In the genomic region with DNA sequence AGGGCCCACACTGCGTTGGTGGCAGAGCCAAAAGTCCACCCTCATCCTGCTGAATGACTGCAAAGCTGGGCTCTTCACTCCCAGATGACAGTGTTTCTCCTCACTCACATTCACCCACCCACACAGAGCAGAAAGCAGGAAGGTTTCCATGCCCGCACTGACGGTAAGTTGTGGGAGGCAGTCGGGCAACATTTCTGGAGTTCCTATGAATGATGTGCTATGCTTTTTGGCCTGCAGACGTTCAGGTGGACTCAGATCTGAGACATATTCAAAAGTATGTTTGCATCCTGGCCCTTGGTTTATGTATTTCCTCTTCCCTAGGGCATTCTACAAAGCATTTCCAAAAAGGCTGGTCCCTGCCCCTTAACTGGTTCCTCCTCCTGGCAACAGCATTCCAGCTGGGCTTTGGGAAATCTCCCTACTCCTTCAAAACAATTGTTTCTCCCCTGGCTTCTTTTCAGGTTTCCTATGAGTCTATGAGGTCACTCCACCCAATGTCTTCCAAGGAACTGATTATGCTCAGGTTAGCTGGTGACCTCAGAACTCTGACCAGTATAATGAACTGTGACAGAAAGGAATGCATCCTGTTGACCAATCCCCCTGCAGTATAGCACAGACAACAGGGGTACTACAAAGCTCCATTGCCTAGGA, we compare ENCODE assay signal across 11 cellular contexts. TPM values are rescaled to one million over a fixed set of nuclear protein-coding genes. Genes with fewer than 3 reads are reported as not detected.
A peak's percentile ranks its signal among the peaks of the same experiment; 100 is the strongest.
DNase-seq lines count a peak whose midpoint lies in the region; ATAC-seq, FAIRE-seq and TF ChIP-seq lines count a peak whose summit lies in the region.
"Had no signal": no experiment of that assay in that cellular context is flagged by ENCODE, and none has a peak within 500 bp of the region (broad histone marks: within the 10 kb centered on the region; RNA-seq: fewer than 3 reads in every experiment).

No MANE protein-coding gene starts in this region.

- 5% methylated on average over 5 of the region's 5 CpGs for WGBS in mammary epithelial cell (ENCODE audit: low coverage, missing lambda C conversion rate)
- WGBS in stomach, 5 donors: 20 to 41% (median 34%) methylated on average over 5 of the region's 5 CpGs

- in situ Hi-C loops in mammary epithelial cell (cut with MboI; ENCODE audit: low sequenced_read_pairs in 2 of 2): no loop called here
- in situ Hi-C loops in GM13976 (cut with MboI; ENCODE audit: low sequenced_read_pairs, unreplicated experiment): no loop called here

- TF ChIP-seq POLR2A in H54 (IDR thresholded peaks at IDR 0.05; ENCODE audit: low read depth, low read length) (no peak), stomach (IDR thresholded peaks at IDR 0.05) (no peak)

- H3K36me3 ChIP-seq in mammary epithelial cell (ENCODE audit: insufficient read depth, low read length) (no peaks in the 10 kb centered on the region), left lung (no peaks in the 10 kb centered on the region), stomach (no peaks in the 10 kb centered on the region)

- dilution Hi-C loops in mammary epithelial cell (cut with HindIII; ENCODE audit: low sequenced_read_pairs): no loop called here

- H3K9me3 ChIP-seq in mammary epithelial cell (replicated peaks; ENCODE audit: insufficient read depth, low read length) (no peaks in the 10 kb centered on the region), left lung (no peaks in the 10 kb centered on the region), stomach (no peaks in the 10 kb centered on the region)
- H3K9me3 ChIP-seq: SJSA1 had no signal

- FAIRE-seq in H54 (lab: Jason Lieb, UNC): peak; percentile 73

- H2AFZ ChIP-seq in mammary epithelial cell (ENCODE audit: low read depth, low read length): no peak overlapping the region

- no peak for TF ChIP-seq EP300 in stomach (IDR thresholded peaks at IDR 0.05)

- TF ChIP-seq CTCF in mammary epithelial cell (conservative IDR thresholded peaks at IDR 0.05 in 1 of 2, IDR thresholded peaks at IDR 0.05 in 1 of 2; ENCODE audit: extremely low read depth in 1 of 2, insufficient read depth in 1 of 2, low read depth in 1 of 2, low read length in 2 of 2) (no peak), left lung (IDR thresholded peaks at IDR 0.05) (no peak), stomach (IDR thresholded peaks at IDR 0.05) (no peak), GM13976 (IDR thresholded peaks at IDR 0.05; ENCODE audit: borderline replicate concordance, control extremely low read depth, extremely low read depth, insufficient read depth, missing control alignments) (no peak)

- peak overlapping the region; percentile 59 for H3K4me2 ChIP-seq in mammary epithelial cell (ENCODE audit: insufficient read depth, low read depth, low read length)

- peak overlapping the region; percentile 60 for H3K27ac ChIP-seq in mammary epithelial cell (ENCODE audit: insufficient read depth, low read depth, low read length)
- peak overlapping the region; percentile 4 to 74 for H3K27ac ChIP-seq in left lung
- peak overlapping the region; percentile 45 to 73 (median 61) for H3K27ac ChIP-seq in stomach
- H3K27ac ChIP-seq: SJSA1 had no signal

- H3K4me3 ChIP-seq in mammary epithelial cell (replicated peaks in 1 of 3; ENCODE audit: insufficient read depth in 1 of 3, low read depth in 2 of 3, low read length in 3 of 3) (no peak overlapping the region), left lung (no peak overlapping the region), stomach (no peak overlapping the region)
- H3K4me3 ChIP-seq: SJSA1 had no signal

- CTCF ChIA-PET in mammary epithelial cell (lab: Charles Lee; ENCODE audit: low non-redundant PET): no interaction called here

- H3K27me3 ChIP-seq in mammary epithelial cell (ENCODE audit: insufficient read depth, low read length) (no peaks in the 10 kb centered on the region), left lung (no peaks in the 10 kb centered on the region), stomach (no peaks in the 10 kb centered on the region)
- H3K27me3 ChIP-seq: SJSA1 had no signal

- intact Hi-C loops in mammary epithelial cell (cut with micrococcal nuclease): loop anchor here (5.0 kb wide), 1 partner anchor 131 kb away; no protein-coding TSS in a partner anchor
- intact Hi-C loops in left lung (cut with DNase I): no loop called here
- intact Hi-C loops in stomach (cut with DNase I; ENCODE audit: low total_unique reads): no loop called here

- no peaks in the 10 kb centered on the region for H4K20me1 ChIP-seq in mammary epithelial cell (ENCODE audit: insufficient read depth, low read length)

- peaks cover 33% of the 10 kb centered on the region for H3K4me1 ChIP-seq in mammary epithelial cell (ENCODE audit: insufficient read depth, low read length)
- peaks cover 20 to 53% of the 10 kb centered on the region in 2 donors for H3K4me1 ChIP-seq in left lung
- peaks cover 24 to 58% (median 36%) of the 10 kb centered on the region in 4 donors for H3K4me1 ChIP-seq in stomach

- H3K79me2 ChIP-seq in mammary epithelial cell (ENCODE audit: insufficient read depth, low read length): peaks cover 56% of the 10 kb centered on the region

- BruUV-seq in mammary epithelial cell (replicated peaks; lab: Mats Ljungman, UMichigan): no TSS peak

- peak; percentile 58 for ATAC-seq in left lung

- no peak for DNase-seq in H54 (ENCODE audit: insufficient read length, low spot score)
- peak; percentile 87 for DNase-seq in mammary epithelial cell
- DNase-seq in left lung: no peak
- no peak for DNase-seq in stomach
- DNase-seq in GM13976 (ENCODE audit: low spot score): no peak
- DNase-seq in UCSD-AML1 (lab: John Stamatoyannopoulos, UW; ENCODE audit: unreplicated experiment): no peak
- no peak for DNase-seq in ecto neural progenitor cell (ENCODE audit: low spot score)
- DNase-seq in NOMO-1 treated with dmso at 0.1 percent for 144 hours (lab: John Stamatoyannopoulos, UW; ENCODE audit: unreplicated experiment): no peak
- DNase-seq: immature natural killer cell, NCI-H1092 had no signal

- no peak overlapping the region for H3K9ac ChIP-seq in mammary epithelial cell (ENCODE audit: insufficient read depth, low read length)

RNA-seq across cellular contexts. Expression of gene PACSIN2, which starts 36.4 kb away (rescaled TPM):
- 10 to 100 TPM; 69.8 to 80.0 TPM for total RNA-seq in mammary epithelial cell
- polyA plus RNA-seq in mammary epithelial cell: 64.2 TPM
- polyA minus RNA-seq in mammary epithelial cell: 37.8 TPM
- 100 to 1,000 TPM; 119 to 149 TPM for total RNA-seq in left lung
- 100 to 1,000 TPM in 2 of 5 donors, 10 to 100 TPM in 3; 69.8 to 154 (median 87.9) TPM for total RNA-seq in stomach
- polyA plus RNA-seq in stomach: 10 to 100 TPM; 24.9 to 44.0 (median 34.7) TPM
